ENCODE assay signal across 8 cellular contexts in genomic region chr13:30341815-30342570, GRCh38. TPM values are rescaled to one million over a fixed set of nuclear protein-coding genes. Genes with fewer than 3 reads are reported as not detected.
DNase-seq lines count a peak whose midpoint lies in the region; ATAC-seq and TF ChIP-seq lines count a peak whose summit lies in the region.

No MANE protein-coding gene starts in this region.

- TF ChIP-seq CTCF in mucosa of descending colon (IDR thresholded peaks at IDR 0.05) (no peak), spleen (IDR thresholded peaks at IDR 0.05 in 8 of 11, conservative IDR thresholded peaks at IDR 0.05 in 3 of 11) (no peak)

- intact Hi-C loops in mucosa of descending colon (cut with DNase I, micrococcal nuclease) = no loop called here
- intact Hi-C loops in spleen (cut with DNase I; ENCODE audit: low total_unique reads) = no loop called here

- H3K4me1 ChIP-seq in mucosa of descending colon (ENCODE audit: low read depth) (no peaks in the 10 kb centered on the region), spleen (peaks cover 0 to 54% (median 23%) of the 10 kb centered on the region in 6 donors)

- H3K27me3 ChIP-seq in MG63 (no peaks in the 10 kb centered on the region), spleen (replicated peaks in 1 of 7) (no peaks in the 10 kb centered on the region)

- H3K9me3 ChIP-seq in MG63 (no peaks in the 10 kb centered on the region), mucosa of descending colon (no peaks in the 10 kb centered on the region), spleen (no peaks in the 10 kb centered on the region)

- peak; percentile 75 for ATAC-seq in mucosa of descending colon
- no peak for ATAC-seq in HG03196 (IDR thresholded peaks at IDR 0.05; ENCODE audit: unreplicated experiment)
- no peak for ATAC-seq in GM21717 (IDR thresholded peaks at IDR 0.05; ENCODE audit: unreplicated experiment)

- TF ChIP-seq POLR2A in spleen (IDR thresholded peaks at IDR 0.05) = no peak

- H3K4me3 ChIP-seq in MG63 = no peak overlapping the region
- H3K4me3 ChIP-seq in mucosa of descending colon = no peak overlapping the region
- no peak overlapping the region for H3K4me3 ChIP-seq in spleen

- WGBS in spleen, 5 donors = 78 to 89% (median 83%) methylated on average over 9 of the region's 9 CpGs

- no peaks in the 10 kb centered on the region for H3K36me3 ChIP-seq in MG63
- no peaks in the 10 kb centered on the region for H3K36me3 ChIP-seq in mucosa of descending colon (ENCODE audit: low read depth)
- peaks cover 0 to 4% (median 0%) of the 10 kb centered on the region in 6 donors for H3K36me3 ChIP-seq in spleen

- DNase-seq in A172 (ENCODE audit: low spot score) (peak; percentile 61), MG63 (peak; percentile 94), epidermal melanocyte (ENCODE audit: insufficient read length, low spot score) (peak; percentile 73), mucosa of descending colon (peak; percentile 68 to 72 (median 70)), DMS53 (lab: John Stamatoyannopoulos, UW) (no peak), spleen (no peak)

- no peak overlapping the region for H3K27ac ChIP-seq in spleen

RNA-seq across cellular contexts. Expression of gene KATNAL1, which starts 34.6 kb away (rescaled TPM):
- 62.4 and 119 TPM in 2 replicates for total RNA-seq in A172 (2014; rRNA removed; shearing (Covaris generic))
- total RNA-seq in MG63 (2014; rRNA removed; shearing (Covaris generic); ENCODE audit: low replicate concordance) = 13.6 and 29.8 TPM in 2 replicates
- total RNA-seq in mucosa of descending colon = 10 to 100 TPM in 1 of 3 donors, 1 to 10 TPM in 2; 3.4 to 45.5 (median 5.8) TPM
- 10 to 100 TPM in 5 of 7 donors, 1 to 10 TPM in 2; 7.1 to 17.6 (median 11.1) TPM for total RNA-seq in spleen
- 1 to 10 TPM in 2 of 3 donors, under 1 TPM in 1; 0.78 to 2.0 (median 1.9) TPM for polyA plus RNA-seq in spleen

Comparison
In these comparisons a context has a peak if more than half of its experiments do, and no peak if none do; other contexts are left out.
1. DNase-seq: peak in A172 (single experiment), MG63 (single experiment), epidermal melanocyte (single experiment) and mucosa of descending colon (3 of 3); none in DMS53 (single experiment) and spleen (single experiment).